ENCODE assay signal across 1 cellular context in the genomic region with DNA sequence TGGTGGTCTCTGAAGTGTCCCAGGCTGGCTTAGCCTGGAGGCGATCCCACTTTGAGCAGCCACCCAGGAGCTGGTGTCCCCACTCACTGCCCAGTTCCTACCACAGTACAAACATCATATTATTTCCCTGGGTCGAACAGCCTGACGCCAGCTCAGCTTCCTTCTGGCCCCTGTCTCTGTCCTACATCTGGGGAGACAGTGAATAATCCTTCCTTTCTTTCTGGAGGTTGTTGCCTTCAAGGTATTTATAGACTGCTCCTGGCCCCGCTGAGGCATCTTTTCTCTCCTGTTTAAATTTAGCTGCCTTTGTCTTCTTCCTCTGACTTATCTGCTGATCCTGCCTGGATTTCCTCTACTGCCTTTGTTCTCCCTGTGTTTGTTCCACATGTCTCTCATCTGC.
TF ChIP-seq lines count a peak whose summit lies in the region.

No MANE protein-coding gene starts in this region.

TF ChIP-seq in HepG2, 621 proteins besides CTCF, POLR2A, EP300 and RAD21 (continued from another document):
- TF ChIP-seq, protein P1, sequence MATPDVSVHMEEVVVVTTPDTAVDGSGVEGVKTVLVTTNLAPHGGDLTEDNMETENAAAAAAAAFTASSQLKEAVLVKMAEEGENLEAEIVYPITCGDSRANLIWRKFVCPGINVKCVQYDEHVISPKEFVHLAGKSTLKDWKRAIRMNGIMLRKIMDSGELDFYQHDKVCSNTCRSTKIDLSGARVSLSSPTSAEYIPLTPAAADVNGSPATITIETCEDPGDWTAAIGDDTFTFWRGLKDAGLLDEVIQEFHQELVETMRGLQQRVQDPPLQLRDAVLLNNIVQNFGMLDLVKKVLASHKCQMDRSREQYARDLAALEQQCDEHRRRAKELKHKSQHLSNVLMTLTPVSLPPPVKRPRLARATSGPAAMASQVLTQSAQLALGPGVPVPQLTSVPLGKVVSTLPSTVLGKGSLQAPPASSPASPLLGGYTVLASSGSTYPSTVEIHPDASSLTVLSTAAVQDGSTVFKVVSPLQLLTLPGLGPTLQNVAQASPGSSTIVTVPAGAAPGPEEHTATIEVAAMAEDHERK (CRISPR knock-in tag; IDR thresholded peaks at IDR 0.05; ENCODE audit: low read depth) = no peak
- no peak for TF ChIP-seq ELF4 (CRISPR knock-in tag; IDR thresholded peaks at IDR 0.05; ENCODE audit: borderline replicate concordance)
